Comparison of ENCODE assay signal across 8 cellular contexts in genomic region chr14:58239259-58240210, GRCh38. TPM values are rescaled to one million over a fixed set of nuclear protein-coding genes. Genes with fewer than 3 reads are reported as not detected.
DNase-seq lines count a peak whose midpoint lies in the region; ATAC-seq, FAIRE-seq and TF ChIP-seq lines count a peak whose summit lies in the region.

No MANE protein-coding gene starts in this region.

- peaks cover 10% of the 10 kb centered on the region for H3K4me1 ChIP-seq in HUES64 (ENCODE audit: insufficient read depth, low read length)

- peak; percentile 17 for ATAC-seq in activated T-helper 17 cell treated with anti-CD3 and anti-CD28 coated beads, Interleukin-2, amount 50 U/mL, for 72 hours (replicated peaks)
- peak; percentile 34 for ATAC-seq in stimulated activated naive CD8-positive, alpha-beta T cell treated with anti-CD3 and anti-CD28 coated beads, Interleukin-15, Interleukin-2, amounts not matched to agents 100 U/mL and 50 U/mL, for 24 hours
- no peak for ATAC-seq in GM19455 (IDR thresholded peaks at IDR 0.05; ENCODE audit: unreplicated experiment)

- H3K27me3 ChIP-seq in HUES64 (ENCODE audit: insufficient read depth, low read length) (no peaks in the 10 kb centered on the region), neural cell (ENCODE audit: insufficient read depth, low read depth, low read length) (no peaks in the 10 kb centered on the region)

- peak overlapping the region; percentile 66 for H3K9ac ChIP-seq in HUES64 (ENCODE audit: low read depth, low read length)
- peak overlapping the region; percentile 40 for H3K9ac ChIP-seq in neural cell (ENCODE audit: low read length)

- H4K20me1 ChIP-seq in neural cell (ENCODE audit: insufficient read depth) = no peaks in the 10 kb centered on the region

- no peak for TF ChIP-seq CTCF in neural cell (IDR thresholded peaks at IDR 0.05; ENCODE audit: poor library complexity, severe bottlenecking)

- FAIRE-seq in RCC 7860 (lab: Jason Lieb, UNC) = no peak

- no peaks in the 10 kb centered on the region for H3K9me2 ChIP-seq in neural cell (ENCODE audit: insufficient read depth, low read length)

- no peak overlapping the region for H3K4me3 Mint-ChIP-seq in activated T-helper 17 cell treated with anti-CD3 and anti-CD28 coated beads, Interleukin-2, amount 50 U/mL, for 72 hours

- H3F3A ChIP-seq in neural cell (ENCODE audit: insufficient read depth, low read length, poor library complexity, severe bottlenecking) = no peaks in the 10 kb centered on the region

- H3K4me2 ChIP-seq in neural cell (ENCODE audit: low read length) = peak overlapping the region; percentile 39

- no peaks in the 10 kb centered on the region for H3K9me3 ChIP-seq in HUES64 (ENCODE audit: insufficient read depth, low read depth, low read length)
- H3K9me3 ChIP-seq in neural cell (ENCODE audit: low read length) = no peaks in the 10 kb centered on the region

- peak; percentile 45 for DNase-seq in DMS79 (lab: John Stamatoyannopoulos, UW)
- peak; percentile 43 for DNase-seq in RCC 7860 (ENCODE audit: low spot score)
- peak; percentile 50 for DNase-seq in fibroblast of the conjunctiva (ENCODE audit: low read depth)
- DNase-seq in stimulated activated naive CD8-positive, alpha-beta T cell treated with anti-CD3 and anti-CD28 coated beads, Interleukin-15, Interleukin-2, amounts not matched to agents 100 U/mL and 50 U/mL, for 24 hours = peak; percentile 81

- no peaks in the 10 kb centered on the region for H3K27me3 Mint-ChIP-seq in activated T-helper 17 cell treated with anti-CD3 and anti-CD28 coated beads, Interleukin-2, amount 50 U/mL, for 72 hours

- TF ChIP-seq EP300 in neural cell (conservative IDR thresholded peaks at IDR 0.05; ENCODE audit: poor library complexity, severe bottlenecking) = no peak

- H3K36me3 ChIP-seq in HUES64 (ENCODE audit: insufficient read depth, low read length) (peaks cover under 1% of the 10 kb centered on the region; the same call in 1 of the 2 replicates), neural cell (ENCODE audit: insufficient read depth, low read length) (no peaks in the 10 kb centered on the region)

- H3K4me1 Mint-ChIP-seq in activated T-helper 17 cell treated with anti-CD3 and anti-CD28 coated beads, Interleukin-2, amount 50 U/mL, for 72 hours = peaks cover 22% of the 10 kb centered on the region

- H3K4me3 ChIP-seq in HUES64 (ENCODE audit: low read length) = peak overlapping the region; percentile 97
- H3K4me3 ChIP-seq in neural cell (ENCODE audit: low read length) = peak overlapping the region; percentile 65

- H3K27ac ChIP-seq in HUES64 (ENCODE audit: low read depth, low read length) (no peak overlapping the region), neural cell (ENCODE audit: low read length) (no peak overlapping the region)

- no peak overlapping the region for H3K27ac Mint-ChIP-seq in activated T-helper 17 cell treated with anti-CD3 and anti-CD28 coated beads, Interleukin-2, amount 50 U/mL, for 72 hours

- TF ChIP-seq RAD21 in neural cell (conservative IDR thresholded peaks at IDR 0.05) = no peak

- H3K79me2 ChIP-seq in neural cell (replicated peaks; ENCODE audit: insufficient read depth, low read length) = no peaks in the 10 kb centered on the region

- WGBS in HUES64 = 30% methylated on average over 16 of the region's 23 CpGs

- H3K9me3 Mint-ChIP-seq in activated T-helper 17 cell treated with anti-CD3 and anti-CD28 coated beads, Interleukin-2, amount 50 U/mL, for 72 hours = no peaks in the 10 kb centered on the region

- H2AFZ ChIP-seq in neural cell (ENCODE audit: low read depth, low read length) = no peak overlapping the region

- peaks cover 17% of the 10 kb centered on the region for H3K36me3 Mint-ChIP-seq in activated T-helper 17 cell treated with anti-CD3 and anti-CD28 coated beads, Interleukin-2, amount 50 U/mL, for 72 hours (ENCODE audit: low read depth)

TF ChIP-seq in neural cell, 6 proteins besides CTCF, POLR2A, EP300 and RAD21:
- TF ChIP-seq TAF1 (IDR thresholded peaks at IDR 0.05; ENCODE audit: low read depth) (no peak), MXI1 (conservative IDR thresholded peaks at IDR 0.05; ENCODE audit: poor library complexity, severe bottlenecking) (peak; percentile 27), POLR2AphosphoS5 (IDR thresholded peaks at IDR 0.05) (peak; percentile 44)
- TF ChIP-seq, protein P1, sequence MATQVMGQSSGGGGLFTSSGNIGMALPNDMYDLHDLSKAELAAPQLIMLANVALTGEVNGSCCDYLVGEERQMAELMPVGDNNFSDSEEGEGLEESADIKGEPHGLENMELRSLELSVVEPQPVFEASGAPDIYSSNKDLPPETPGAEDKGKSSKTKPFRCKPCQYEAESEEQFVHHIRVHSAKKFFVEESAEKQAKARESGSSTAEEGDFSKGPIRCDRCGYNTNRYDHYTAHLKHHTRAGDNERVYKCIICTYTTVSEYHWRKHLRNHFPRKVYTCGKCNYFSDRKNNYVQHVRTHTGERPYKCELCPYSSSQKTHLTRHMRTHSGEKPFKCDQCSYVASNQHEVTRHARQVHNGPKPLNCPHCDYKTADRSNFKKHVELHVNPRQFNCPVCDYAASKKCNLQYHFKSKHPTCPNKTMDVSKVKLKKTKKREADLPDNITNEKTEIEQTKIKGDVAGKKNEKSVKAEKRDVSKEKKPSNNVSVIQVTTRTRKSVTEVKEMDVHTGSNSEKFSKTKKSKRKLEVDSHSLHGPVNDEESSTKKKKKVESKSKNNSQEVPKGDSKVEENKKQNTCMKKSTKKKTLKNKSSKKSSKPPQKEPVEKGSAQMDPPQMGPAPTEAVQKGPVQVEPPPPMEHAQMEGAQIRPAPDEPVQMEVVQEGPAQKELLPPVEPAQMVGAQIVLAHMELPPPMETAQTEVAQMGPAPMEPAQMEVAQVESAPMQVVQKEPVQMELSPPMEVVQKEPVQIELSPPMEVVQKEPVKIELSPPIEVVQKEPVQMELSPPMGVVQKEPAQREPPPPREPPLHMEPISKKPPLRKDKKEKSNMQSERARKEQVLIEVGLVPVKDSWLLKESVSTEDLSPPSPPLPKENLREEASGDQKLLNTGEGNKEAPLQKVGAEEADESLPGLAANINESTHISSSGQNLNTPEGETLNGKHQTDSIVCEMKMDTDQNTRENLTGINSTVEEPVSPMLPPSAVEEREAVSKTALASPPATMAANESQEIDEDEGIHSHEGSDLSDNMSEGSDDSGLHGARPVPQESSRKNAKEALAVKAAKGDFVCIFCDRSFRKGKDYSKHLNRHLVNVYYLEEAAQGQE (IDR thresholded peaks at IDR 0.05; ENCODE audit: borderline replicate concordance) = no peak

RNA-seq across cellular contexts. Expression of gene PSMA3, which starts 5.1 kb away (rescaled TPM):
- 226 TPM for polyA plus RNA-seq in HUES64 (2013, experiment 1 of 2)
- polyA plus RNA-seq in HUES64 (2013, experiment 2 of 2) = 241 TPM
- total RNA-seq in activated T-helper 17 cell treated with anti-CD3 and anti-CD28 coated beads, Interleukin-2, amount 50 U/mL, for 72 hours = 100 to 1,000 TPM; 190 to 352 TPM
- 155 and 198 TPM in 2 replicates for polyA plus RNA-seq in neural cell
- polyA minus RNA-seq in neural cell = 65.5 and 67.9 TPM in 2 replicates

RNA-seq across cellular contexts. Expression of gene ACTR10, which starts 39.6 kb away (rescaled TPM):
- polyA plus RNA-seq in HUES64 (2013, experiment 1 of 2) = 39.0 TPM
- 50.0 TPM for polyA plus RNA-seq in HUES64 (2013, experiment 2 of 2)
- 10 to 100 TPM; 33.4 to 37.0 TPM for total RNA-seq in activated T-helper 17 cell treated with anti-CD3 and anti-CD28 coated beads, Interleukin-2, amount 50 U/mL, for 72 hours
- polyA plus RNA-seq in neural cell = 281 and 401 TPM in 2 replicates
- polyA minus RNA-seq in neural cell = 111 and 121 TPM in 2 replicates

RNA-seq across cellular contexts. Expression of gene ARID4A, which starts 58.8 kb away (rescaled TPM):
- polyA plus RNA-seq in HUES64 (2013, experiment 1 of 2) = 7.3 TPM
- 8.1 TPM for polyA plus RNA-seq in HUES64 (2013, experiment 2 of 2)
- total RNA-seq in activated T-helper 17 cell treated with anti-CD3 and anti-CD28 coated beads, Interleukin-2, amount 50 U/mL, for 72 hours = 10 to 100 TPM; 31.2 to 40.8 TPM
- polyA plus RNA-seq in neural cell = 32.3 and 38.5 TPM in 2 replicates
- polyA minus RNA-seq in neural cell = 69.9 and 94.8 TPM in 2 replicates
